ENCODE assay signal across 8 cellular contexts in the genomic region with DNA sequence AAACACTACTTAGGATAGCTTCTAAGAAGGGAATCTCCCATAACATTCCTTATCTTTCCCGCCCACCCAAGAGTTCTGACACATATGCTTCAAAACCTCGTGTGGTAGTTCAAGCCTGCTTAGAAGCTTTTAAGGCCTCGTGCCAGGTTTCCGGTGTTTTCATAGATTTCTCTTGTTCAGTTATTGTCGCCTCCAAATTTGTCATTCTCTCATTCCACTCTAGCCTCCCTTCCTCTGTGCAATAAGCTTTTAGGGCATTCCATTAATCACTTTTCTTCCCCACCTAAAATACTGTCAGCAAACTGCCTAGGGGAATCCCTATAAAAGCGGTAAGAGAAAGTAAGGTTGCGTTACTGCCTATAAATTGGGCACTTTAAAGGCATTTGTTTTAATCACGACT. TPM values are rescaled to one million over a fixed set of nuclear protein-coding genes. Genes with fewer than 3 reads are reported as not detected.
DNase-seq lines count a peak whose midpoint lies in the region; ATAC-seq, FAIRE-seq and TF ChIP-seq lines count a peak whose summit lies in the region.

No MANE protein-coding gene starts in this region.

- H3F3A ChIP-seq in MM.1S (ENCODE audit: insufficient read depth, low read length), result peaks cover 15% of the 10 kb centered on the region

- dilution Hi-C loops in endothelial cell of umbilical vein (cut with MboI; ENCODE audit: extremely low pct_ligation_motif_present, low sequenced_read_pairs), result no loop called here

- H3K4me1 ChIP-seq in MM.1S (ENCODE audit: low read length) (0 out of 2 replicates have a peak, but pooled peaks cover 5% of the 10 kb centered on the region), endothelial cell of umbilical vein (ENCODE audit: control insufficient read depth, extremely low read depth, insufficient read depth, low read length) (peaks cover 11% of the 10 kb centered on the region), pancreas (peaks cover 0 to 16% (median 0%) of the 10 kb centered on the region in 3 donors)

- H2AFZ ChIP-seq in MM.1S (ENCODE audit: low read length) (peak overlapping the region; percentile 58), endothelial cell of umbilical vein (ENCODE audit: low read depth, low read length) (peak overlapping the region; percentile 2)

- H3K4me2 ChIP-seq in MM.1S (ENCODE audit: low read depth, low read length), result peak overlapping the region; percentile 54
- H3K4me2 ChIP-seq in endothelial cell of umbilical vein (ENCODE audit: insufficient read depth, low read length), result peak overlapping the region; percentile 88

- POLR2A ChIA-PET in endothelial cell of umbilical vein (lab: Charles Lee), result interaction anchor here (0.8 to 1.9 kb wide), 7 partner anchors 10 to 55 kb away, joined by 3 to 8 read pairs (median 4); no protein-coding TSS in a partner anchor

- WGBS in pancreas, 2 donors, result 1 to 2% methylated on average over 8 of the region's 8 CpGs

- H3K9me3 ChIP-seq in MM.1S (replicated peaks; ENCODE audit: insufficient read depth, low read length) (no peaks in the 10 kb centered on the region), endothelial cell of umbilical vein (replicated peaks; ENCODE audit: control insufficient read depth, insufficient read depth, low read length) (no peaks in the 10 kb centered on the region), pancreas (no peaks in the 10 kb centered on the region)

- CTCF ChIA-PET in endothelial cell of umbilical vein (lab: Charles Lee), result interaction anchor here (0.8 to 5.9 kb wide), 9 partner anchors 12 to 99 kb away, joined by 3 to 60 read pairs (median 4); no protein-coding TSS in a partner anchor

- peak; percentile 6 for TF ChIP-seq POLR2A in endothelial cell of umbilical vein (IDR thresholded peaks at IDR 0.05; ENCODE audit: low read depth, low read length)

- ATAC-seq in pancreas (no peak), GM21529 (IDR thresholded peaks at IDR 0.05; ENCODE audit: unreplicated experiment) (no peak), HG03025 (IDR thresholded peaks at IDR 0.05; ENCODE audit: low FRiP score, unreplicated experiment) (no peak), HG03521 (IDR thresholded peaks at IDR 0.05; ENCODE audit: unreplicated experiment) (no peak)

- H3K27me3 ChIP-seq in MM.1S (replicated peaks; ENCODE audit: insufficient read depth, low read length) (no peaks in the 10 kb centered on the region), endothelial cell of umbilical vein (ENCODE audit: control insufficient read depth in 2 of 2, insufficient read depth in 2 of 2, low read length in 2 of 2) (no peaks in the 10 kb centered on the region), pancreas (no peaks in the 10 kb centered on the region)

- H3K9me1 ChIP-seq in endothelial cell of umbilical vein (replicated peaks; ENCODE audit: control insufficient read depth, extremely low read depth, insufficient read depth, low read length), result no peaks in the 10 kb centered on the region

- peak overlapping the region; percentile 78 for H3K4me3 ChIP-seq in MM.1S (ENCODE audit: low read length)
- peak overlapping the region; percentile 52 to 76 (median 58) for H3K4me3 ChIP-seq in endothelial cell of umbilical vein (replicated peaks in 1 of 3; ENCODE audit: insufficient read depth in 1 of 3, low read depth in 1 of 3, low read length in 3 of 3)
- H3K4me3 ChIP-seq in pancreas, result peak overlapping the region; percentile 55 to 77 (median 70)

- FAIRE-seq in endothelial cell of umbilical vein (lab: Jason Lieb, UNC) (peak; percentile 21), pancreas (lab: Jason Lieb, UNC) (no peak)

- no peak for TF ChIP-seq CTCF in MM.1S (IDR thresholded peaks at IDR 0.05; ENCODE audit: low read length)
- no peak for TF ChIP-seq CTCF in endothelial cell of umbilical vein (IDR thresholded peaks at IDR 0.05; ENCODE audit: extremely low read depth in 1 of 2, insufficient read depth in 1 of 2, low read depth in 1 of 2, low read length in 2 of 2)
- no peak for TF ChIP-seq CTCF in pancreas (IDR thresholded peaks at IDR 0.05)

- H4K20me1 ChIP-seq in MM.1S (ENCODE audit: insufficient read depth, low read length), result no peaks in the 10 kb centered on the region
- no peaks in the 10 kb centered on the region for H4K20me1 ChIP-seq in endothelial cell of umbilical vein (replicated peaks; ENCODE audit: control insufficient read depth, extremely low read depth, insufficient read depth, low read length)

- H3K36me3 ChIP-seq in MM.1S (replicated peaks; ENCODE audit: insufficient read depth, low read length) (no peaks in the 10 kb centered on the region), endothelial cell of umbilical vein (ENCODE audit: control insufficient read depth in 2 of 2, extremely low read depth in 1 of 2, insufficient read depth in 2 of 2, low read length in 2 of 2) (no peaks in the 10 kb centered on the region), pancreas (no peaks in the 10 kb centered on the region)

- no peaks in the 10 kb centered on the region for H3K9me2 ChIP-seq in MM.1S (replicated peaks; ENCODE audit: insufficient read depth, low read length)

- H3K9ac ChIP-seq in MM.1S (ENCODE audit: low read length) (peak overlapping the region; percentile 69), endothelial cell of umbilical vein (replicated peaks; ENCODE audit: extremely low read depth, insufficient read depth, low read length) (peak overlapping the region; percentile 94)

- TSS peak; percentile 94 for BruUV-seq in endothelial cell of umbilical vein (replicated peaks; lab: Mats Ljungman, UMichigan)

- intact Hi-C loops in endothelial cell of umbilical vein (cut with micrococcal nuclease) (loop anchor here (1.0 to 2.0 kb wide), 6 partner anchors 11 to 133 kb away; partner anchors contain the start of gene CALD1), pancreas (cut with DNase I) (no loop called here)

- peaks cover 13% of the 10 kb centered on the region for H3K79me2 ChIP-seq in MM.1S (ENCODE audit: low read length)
- H3K79me2 ChIP-seq in endothelial cell of umbilical vein (ENCODE audit: control insufficient read depth, insufficient read depth, low read length), result peaks cover 38% of the 10 kb centered on the region

- DNase-seq in DMS 273 (lab: John Stamatoyannopoulos, UW; ENCODE audit: unreplicated experiment), result peak; percentile 61
- DNase-seq in MM.1S, result no peak
- no peak for DNase-seq in endothelial cell of umbilical vein (ENCODE audit: low read depth, low spot score)
- DNase-seq in pancreas, result peak in 1 of 6 donors; percentile 7
- DNase-seq in NCI-H187 treated with DMSO at 0.1 percent for 48 hours (lab: John Stamatoyannopoulos, UW), result no peak

- H3K27ac ChIP-seq in MM.1S (ENCODE audit: low read length) (peak overlapping the region; percentile 31; the same call in 1 of the 2 replicates), endothelial cell of umbilical vein (ENCODE audit: insufficient read depth, low read depth, low read length) (peak overlapping the region; percentile 70), pancreas (peak overlapping the region in 3 of 4 donors; percentile 51 to 78 (median 76))

TF ChIP-seq in endothelial cell of umbilical vein, 7 proteins besides CTCF, POLR2A, EP300 and RAD21:
- no peak for TF ChIP-seq POLR2AphosphoS5 (IDR thresholded peaks at IDR 0.05; ENCODE audit: insufficient read depth, low read depth, low read length)

RNA-seq across cellular contexts. Expression of gene BPGM, which starts 0.7 kb away (rescaled TPM):
- total RNA-seq in endothelial cell of umbilical vein (28.3 and 44.4 TPM in 2 replicates), pancreas (1 to 10 TPM; 2.8 to 10.0 (median 4.7) TPM)
- polyA plus RNA-seq in endothelial cell of umbilical vein (18.9 and 24.2 TPM in 2 replicates), pancreas (1 to 10 TPM; 9.1 to 10.0 TPM)
- polyA plus RNA-seq in endothelial cell of umbilical vein (2011; cell fraction: cytosol; rRNA removed), result 35.6 and 36.7 TPM in 2 replicates
- 24.4 and 31.7 TPM in 2 replicates for polyA plus RNA-seq in endothelial cell of umbilical vein (2011; cell fraction: nucleus; rRNA removed)
- polyA plus RNA-seq in endothelial cell of umbilical vein (2012), result 62.5 and 70.6 TPM in 2 replicates
- 24.6 and 27.8 TPM in 2 replicates for polyA minus RNA-seq in endothelial cell of umbilical vein
- polyA minus RNA-seq in endothelial cell of umbilical vein (2011; cell fraction: cytosol; rRNA and poly(A)+ RNA removed), result 3.1 TPM
- 25.4 and 28.9 TPM in 2 replicates for polyA minus RNA-seq in endothelial cell of umbilical vein (2011; cell fraction: nucleus; rRNA and poly(A)+ RNA removed)
